36 cellular contexts compared by ENCODE assay signal in genomic region chr7:84654287-84654686, GRCh38.
"Had no signal": no experiment of that assay in that cellular context is flagged by ENCODE, and none has a peak within 500 bp of the region (broad histone marks: within the 10 kb centered on the region; RNA-seq: fewer than 3 reads in every experiment).

No MANE protein-coding gene starts in this region.

- H3K4me3 ChIP-seq: adrenal gland, body of pancreas, cardiac muscle cell, colonic mucosa, dorsolateral prefrontal cortex, gastrocnemius medialis, hepatocyte, lung, mucosa of descending colon, pancreas, psoas muscle, smooth muscle cell, stomach, thyroid gland, upper lobe of right lung had no signal

- ATAC-seq: body of pancreas; gastrocnemius medialis; left lobe of liver; mucosa of descending colon; natural killer cell treated with Interleukin-12 subunit alpha and Interleukin-12 subunit beta and Interleukin-15 and Interleukin-18, amount 100 ng/mL, for 72 hours; pancreas; psoas muscle; stimulated activated naive B cell treated with anti-CD40 and anti-IgM and Interleukin-4, amounts not matched to agents 10 μg/mL and 1 μg/mL and 100 μg/mL, for 72 hours; upper lobe of right lung had no signal

- H3K4me1 ChIP-seq: adrenal gland, body of pancreas, colonic mucosa, gastrocnemius medialis, pancreas, psoas muscle, stomach, thyroid gland, upper lobe of right lung had no signal

- H3K79me2 ChIP-seq: hepatocyte had no signal

- DNase-seq: activated CD4-positive, alpha-beta T cell treated with anti-CD3 and anti-CD28 coated beads for 4 hours; activated CD4-positive, alpha-beta T cell treated with anti-CD3 and anti-CD28 coated beads, Interleukin-2, amount 50 U/mL, for 48 hours; activated CD8-positive, alpha-beta memory T cell treated with anti-CD3 and anti-CD28 coated beads, Interleukin-2, amount 50 U/mL, for 4 hours; activated effector memory CD4-positive, alpha-beta T cell treated with anti-CD3 and anti-CD28 coated beads, Interleukin-2, amount 50 U/mL, for 16 hours; activated naive CD4-positive, alpha-beta T cell treated with anti-CD3 and anti-CD28 coated beads for 36 hours; activated naive CD8-positive, alpha-beta T cell treated with anti-CD3 and anti-CD28 coated beads for 36 hours; activated T-cell treated with anti-CD3 and anti-CD28 coated beads, Interleukin-2, amount 50 U/mL, for 1 hour; adrenal gland; aorta; body of pancreas; cerebellar nuclear complex; colonic mucosa; dorsolateral prefrontal cortex; effector memory CD4-positive, alpha-beta T cell; gastrocnemius medialis; glutamatergic neuron; immature natural killer cell; mucosa of descending colon; pancreas; psoas muscle; stimulated activated CD4-positive, alpha-beta T cell treated with anti-CD3 and anti-CD28 coated beads, Interleukin-1b, Interleukin-23, amount 100 ng/mL, for 48 hours; stimulated activated CD4-positive, alpha-beta T cell treated with anti-CD3 and anti-CD28 coated beads, Interleukin-4, amount 100 ng/mL, for 4 hours; stimulated activated CD8-positive, alpha-beta memory T cell treated with anti-CD3 and anti-CD28 coated beads, Interleukin-4, amount 100 ng/mL, for 48 hours; stimulated activated naive B cell treated with anti-CD40 and anti-IgM and Interleukin-4, amounts not matched to agents 10 μg/mL and 1 μg/mL and 100 μg/mL, for 72 hours; stomach; thyroid gland; upper lobe of right lung had no signal

- H3K36me3 ChIP-seq: adrenal gland, cardiac muscle cell, colonic mucosa, gastrocnemius medialis, neutrophil, pancreas, stomach, thyroid gland, upper lobe of right lung had no signal

- H3K4me2 ChIP-seq: hepatocyte, smooth muscle cell had no signal

- H3K4me1 Mint-ChIP-seq: activated naive CD8-positive, alpha-beta T cell treated with anti-CD3 and anti-CD28 coated beads for 36 hours; immature natural killer cell; stimulated activated naive B cell treated with anti-CD40 and anti-IgM and Interleukin-4, amounts not matched to agents 10 μg/mL and 1 μg/mL and 100 μg/mL, for 72 hours had no signal

- H3K27me3 Mint-ChIP-seq: activated naive CD8-positive, alpha-beta T cell treated with anti-CD3 and anti-CD28 coated beads for 36 hours; natural killer cell treated with Interleukin-12 subunit alpha and Interleukin-12 subunit beta and Interleukin-15 and Interleukin-18, amount 100 ng/mL, for 72 hours; stimulated activated naive B cell treated with anti-CD40 and anti-IgM and Interleukin-4, amounts not matched to agents 10 μg/mL and 1 μg/mL and 100 μg/mL, for 72 hours had no signal

- H2AFZ ChIP-seq: hepatocyte had no signal

- H3K27ac Mint-ChIP-seq: activated naive CD4-positive, alpha-beta T cell treated with anti-CD3 and anti-CD28 coated beads for 36 hours; activated naive CD8-positive, alpha-beta T cell treated with anti-CD3 and anti-CD28 coated beads for 36 hours; activated T-helper 1 cell treated with anti-CD3 and anti-CD28 coated beads, Interleukin-12 subunit alpha, Interleukin-12 subunit beta, Interleukin-2, Interleukin-4 antibody, amounts not matched to agents 30 ng/mL and 10 ng/mL and 1 ng/mL, durations not matched to agents 14 hours and 24 hours and 36 hours; immature natural killer cell; natural killer cell treated with Interleukin-12 subunit alpha and Interleukin-12 subunit beta and Interleukin-15 and Interleukin-18, amount 100 ng/mL, for 72 hours; stimulated activated naive B cell treated with anti-CD40 and anti-IgM and Interleukin-4, amounts not matched to agents 10 μg/mL and 1 μg/mL and 100 μg/mL, for 72 hours had no signal

- H3K27me3 ChIP-seq: adrenal gland, body of pancreas, cardiac muscle cell, colonic mucosa, dorsolateral prefrontal cortex, gastrocnemius medialis, hepatocyte, neutrophil, pancreas, stomach, thyroid gland, upper lobe of right lung had no signal

- H3K9me3 Mint-ChIP-seq: activated naive CD4-positive, alpha-beta T cell treated with anti-CD3 and anti-CD28 coated beads for 36 hours; activated naive CD8-positive, alpha-beta T cell treated with anti-CD3 and anti-CD28 coated beads for 36 hours; activated T-helper 1 cell treated with anti-CD3 and anti-CD28 coated beads, Interleukin-12 subunit alpha, Interleukin-12 subunit beta, Interleukin-2, Interleukin-4 antibody, amounts not matched to agents 30 ng/mL and 10 ng/mL and 1 ng/mL, durations not matched to agents 14 hours and 24 hours and 36 hours; stimulated activated naive B cell treated with anti-CD40 and anti-IgM and Interleukin-4, amounts not matched to agents 10 μg/mL and 1 μg/mL and 100 μg/mL, for 72 hours had no signal

- H3K4me3 Mint-ChIP-seq: activated naive CD4-positive, alpha-beta T cell treated with anti-CD3 and anti-CD28 coated beads for 36 hours; activated naive CD8-positive, alpha-beta T cell treated with anti-CD3 and anti-CD28 coated beads for 36 hours; activated T-helper 1 cell treated with anti-CD3 and anti-CD28 coated beads, Interleukin-12 subunit alpha, Interleukin-12 subunit beta, Interleukin-2, Interleukin-4 antibody, amounts not matched to agents 30 ng/mL and 10 ng/mL and 1 ng/mL, durations not matched to agents 14 hours and 24 hours and 36 hours; immature natural killer cell; natural killer cell treated with Interleukin-12 subunit alpha and Interleukin-12 subunit beta and Interleukin-15 and Interleukin-18, amount 100 ng/mL, for 72 hours; stimulated activated naive B cell treated with anti-CD40 and anti-IgM and Interleukin-4, amounts not matched to agents 10 μg/mL and 1 μg/mL and 100 μg/mL, for 72 hours had no signal

- H3K9me3 ChIP-seq: adrenal gland, body of pancreas, colonic mucosa, gastrocnemius medialis, mucosa of descending colon, neutrophil, pancreas, psoas muscle, stomach, thyroid gland, upper lobe of right lung had no signal

- H3K36me3 Mint-ChIP-seq: activated naive CD8-positive, alpha-beta T cell treated with anti-CD3 and anti-CD28 coated beads for 36 hours; immature natural killer cell; stimulated activated naive B cell treated with anti-CD40 and anti-IgM and Interleukin-4, amounts not matched to agents 10 μg/mL and 1 μg/mL and 100 μg/mL, for 72 hours had no signal

- H3K27ac ChIP-seq: adrenal gland, body of pancreas, cardiac muscle cell, colonic mucosa, dorsolateral prefrontal cortex, gastrocnemius medialis, hepatocyte, neutrophil, pancreas, psoas muscle, stomach, thyroid gland, upper lobe of right lung, VCaP had no signal
